Comparison of ENCODE assay signal across 9 cellular contexts in the genomic region with DNA sequence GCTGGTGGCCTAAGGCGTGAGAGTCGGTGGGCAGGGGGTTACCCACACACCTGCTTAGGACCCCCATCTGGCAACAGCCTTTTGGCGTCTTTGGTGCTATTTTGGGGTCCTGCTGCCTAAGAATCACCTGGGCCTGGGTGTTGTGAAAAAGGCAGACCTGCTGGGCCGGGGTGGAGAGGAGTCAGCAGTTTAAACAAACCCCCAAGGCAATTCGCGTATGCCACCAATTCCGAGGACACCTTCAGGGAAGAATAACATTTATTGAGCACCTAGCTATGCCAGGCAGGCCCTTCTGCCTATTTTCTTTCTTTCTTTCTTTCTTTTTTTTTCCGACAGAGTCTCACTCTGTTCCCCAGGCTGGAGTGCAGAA. TPM values are rescaled to one million over a fixed set of nuclear protein-coding genes. Genes with fewer than 3 reads are reported as not detected.
DNase-seq lines count a peak whose midpoint lies in the region; ATAC-seq, FAIRE-seq and TF ChIP-seq lines count a peak whose summit lies in the region.
"Had no signal": no experiment of that assay in that cellular context is flagged by ENCODE, and none has a peak within 500 bp of the region (broad histone marks: within the 10 kb centered on the region; RNA-seq: fewer than 3 reads in every experiment).

No MANE protein-coding gene starts in this region.

- no peak for TF ChIP-seq EP300 in A549 (IDR thresholded peaks at IDR 0.05)

- H3K4me1 Mint-ChIP-seq in naive thymus-derived CD4-positive, alpha-beta T cell: peaks cover 24 to 54% (median 45%) of the 10 kb centered on the region in 7 donors

- DNase-seq in A549 (ENCODE audit: low read depth in 1 of 2, low spot score in 1 of 2): peak in 1 of 2 experiments; percentile 57
- peak; percentile 80 for DNase-seq in NCI-H146 (lab: John Stamatoyannopoulos, UW)
- DNase-seq in coronary artery (ENCODE audit: low spot score): no peak
- no peak for DNase-seq in naive thymus-derived CD4-positive, alpha-beta T cell
- DNase-seq in SW 1271 (lab: John Stamatoyannopoulos, UW): no peak
- DNase-seq in activated CD4-positive, CD25-positive, alpha-beta regulatory T cell (lab: John Stamatoyannopoulos, UW): no peak
- no peak for DNase-seq in foreskin keratinocyte
- DNase-seq in COLO668 (lab: John Stamatoyannopoulos, UW; ENCODE audit: unreplicated experiment): no peak

- no peak for TF ChIP-seq RAD21 in A549 (conservative IDR thresholded peaks at IDR 0.05 in 1 of 2, IDR thresholded peaks at IDR 0.05 in 1 of 2)

- no peaks in the 10 kb centered on the region for H3K36me3 ChIP-seq in naive thymus-derived CD4-positive, alpha-beta T cell (ENCODE audit: control insufficient read depth in 2 of 3, insufficient read depth in 3 of 3, low read length in 3 of 3)
- H3K36me3 ChIP-seq: gastrocnemius medialis had no signal

- peak overlapping the region; percentile 87 to 92 for H3K27ac ChIP-seq in A549
- peak overlapping the region; percentile 73 to 84 for H3K27ac ChIP-seq in coronary artery
- peak overlapping the region; percentile 76 for H3K27ac ChIP-seq in naive thymus-derived CD4-positive, alpha-beta T cell (ENCODE audit: low read depth, low read length)
- H3K27ac ChIP-seq in foreskin keratinocyte: no peak overlapping the region

- TF ChIP-seq CTCF in A549 (IDR thresholded peaks at IDR 0.05) (no peak), coronary artery (IDR thresholded peaks at IDR 0.05) (no peak), foreskin keratinocyte (conservative IDR thresholded peaks at IDR 0.05) (no peak)

- POLR2A ChIA-PET in A549 (lab: Yijun Ruan, JAX): interaction anchor here (1.1 to 13.2 kb wide), 4 partner anchors 11 to 53 kb away, joined by 3 to 130 read pairs (median 8); partner anchors contain the start of gene TOB1
- POLR2A ChIA-PET in naive thymus-derived CD4-positive, alpha-beta T cell (lab: Charles Lee): interaction anchor here (1.2 to 34.4 kb wide), 5 partner anchors 11 to 61 kb away, joined by 3 to 828 read pairs (median 47); partner anchors contain the start of gene TOB1

- no peak overlapping the region for H3K4me3 ChIP-seq in A549
- H3K4me3 ChIP-seq in coronary artery: peak overlapping the region; percentile 43
- H3K4me3 ChIP-seq in naive thymus-derived CD4-positive, alpha-beta T cell (ENCODE audit: low read length): no peak overlapping the region
- H3K4me3 ChIP-seq: gastrocnemius medialis had no signal

- intact Hi-C loops in naive thymus-derived CD4-positive, alpha-beta T cell (cut with micrococcal nuclease): loop anchor here in 1 of 2 donors (1.0 kb wide), 1 partner anchor 11 kb away; no protein-coding TSS in a partner anchor

- FAIRE-seq in A549 (lab: Jason Lieb, UNC): no peak

- peak overlapping the region; percentile 89 to 98 (median 97) for H3K27ac Mint-ChIP-seq in naive thymus-derived CD4-positive, alpha-beta T cell

- H3K4me1 ChIP-seq in A549 (peaks cover 80% of the 10 kb centered on the region), foreskin keratinocyte (peaks cover 20% of the 10 kb centered on the region)
- H3K4me1 ChIP-seq in naive thymus-derived CD4-positive, alpha-beta T cell (ENCODE audit: control insufficient read depth in 2 of 2, insufficient read depth in 2 of 2, low read length in 2 of 2): peaks cover 22 to 38% of the 10 kb centered on the region in 2 donors

- H3K4me3 Mint-ChIP-seq in naive thymus-derived CD4-positive, alpha-beta T cell: peak overlapping the region in 5 of 10 donors; percentile 38 to 86 (median 79)

- TF ChIP-seq POLR2A in A549 (IDR thresholded peaks at IDR 0.05; ENCODE audit: low read length): no peak

- CTCF ChIA-PET in A549 (lab: Yijun Ruan, JAX): interaction anchor here (1.0 to 6.8 kb wide), 3 partner anchors 11 to 68 kb away, joined by 4 to 25 read pairs (median 12); no protein-coding TSS in a partner anchor
- CTCF ChIA-PET in naive thymus-derived CD4-positive, alpha-beta T cell (lab: Charles Lee): no interaction called here

- peak overlapping the region; percentile 84 for H3K4me2 ChIP-seq in A549

- 51% methylated on average over 8 of the region's 8 CpGs for WGBS in A549 (ENCODE audit: missing lambda C conversion rate)

- H3K9me3 Mint-ChIP-seq in naive thymus-derived CD4-positive, alpha-beta T cell: peaks cover 0 to 2% (median 0%) of the 10 kb centered on the region in 11 donors

- ATAC-seq in A549 (peak; percentile 5 to 9; a peak in 4 of 6 replicates), foreskin keratinocyte (no peak)
- no peak for ATAC-seq in naive thymus-derived CD4-positive, alpha-beta T cell
- ATAC-seq: gastrocnemius medialis had no signal

- H3K36me3 Mint-ChIP-seq in naive thymus-derived CD4-positive, alpha-beta T cell: no peaks in the 10 kb centered on the region

- H3K27me3 ChIP-seq in naive thymus-derived CD4-positive, alpha-beta T cell (ENCODE audit: control insufficient read depth in 2 of 2, insufficient read depth in 2 of 2, low read length in 2 of 2): no peaks in the 10 kb centered on the region
- H3K27me3 ChIP-seq in foreskin keratinocyte: no peaks in the 10 kb centered on the region
- H3K27me3 ChIP-seq: gastrocnemius medialis had no signal

- H3K27me3 Mint-ChIP-seq in naive thymus-derived CD4-positive, alpha-beta T cell: peaks cover 0 to 9% (median 0%) of the 10 kb centered on the region in 5 donors

- no peaks in the 10 kb centered on the region for H3K9me3 ChIP-seq in A549
- H3K9me3 ChIP-seq in naive thymus-derived CD4-positive, alpha-beta T cell (ENCODE audit: control insufficient read depth in 2 of 3, low read length in 3 of 3): no peaks in the 10 kb centered on the region
- H3K9me3 ChIP-seq: gastrocnemius medialis had no signal

TF ChIP-seq in A549, 52 proteins besides CTCF, POLR2A, EP300 and RAD21:
- no peak for TF ChIP-seq NR3C1 (IDR thresholded peaks at IDR 0.05)
- 0 out of 2 replicates have a peak, but pooled peaks have one; percentile 36 for TF ChIP-seq TFCP2L1 (CRISPR knock-in tag; IDR thresholded peaks at IDR 0.05)
- TF ChIP-seq, protein P1, sequence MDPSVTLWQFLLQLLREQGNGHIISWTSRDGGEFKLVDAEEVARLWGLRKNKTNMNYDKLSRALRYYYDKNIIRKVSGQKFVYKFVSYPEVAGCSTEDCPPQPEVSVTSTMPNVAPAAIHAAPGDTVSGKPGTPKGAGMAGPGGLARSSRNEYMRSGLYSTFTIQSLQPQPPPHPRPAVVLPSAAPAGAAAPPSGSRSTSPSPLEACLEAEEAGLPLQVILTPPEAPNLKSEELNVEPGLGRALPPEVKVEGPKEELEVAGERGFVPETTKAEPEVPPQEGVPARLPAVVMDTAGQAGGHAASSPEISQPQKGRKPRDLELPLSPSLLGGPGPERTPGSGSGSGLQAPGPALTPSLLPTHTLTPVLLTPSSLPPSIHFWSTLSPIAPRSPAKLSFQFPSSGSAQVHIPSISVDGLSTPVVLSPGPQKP (IDR thresholded peaks at IDR 0.05; ENCODE audit: low read depth, low read length): no peak
- TF ChIP-seq CBX8 (IDR thresholded peaks at IDR 0.05): no peak

RNA-seq across cellular contexts. Expression of gene TOB1, which starts 53.9 kb away (rescaled TPM):
- polyA plus RNA-seq in A549 (2011; rRNA removed) (101 and 133 TPM in 2 replicates), A549 (2017; fragmentation: RNase III; extraction: RNeasy Plus Mini Kit Qiagen cat#74134 plus additional on column Dnase treatment) (77.9 to 111 TPM (median 103 TPM) in 3 replicates), foreskin keratinocyte (31.7 and 35.3 TPM in 2 replicates)
- polyA plus RNA-seq in A549 (2012; cell fraction: cytosol; rRNA removed): 39.6 and 55.5 TPM in 2 replicates
- polyA plus RNA-seq in A549 (2012; cell fraction: nucleus; rRNA removed): 57.4 and 64.7 TPM in 2 replicates
- 172 and 195 TPM in 2 replicates for polyA minus RNA-seq in A549 (2011; rRNA and poly(A)+ RNA removed)
- total RNA-seq in naive thymus-derived CD4-positive, alpha-beta T cell: 100 to 1,000 TPM in 4 of 5 experiments, 10 to 100 TPM in 1; 51.5 to 261 (median 131) TPM
- 10 to 100 TPM; 27.9 to 33.7 TPM for polyA plus RNA-seq in naive thymus-derived CD4-positive, alpha-beta T cell
- total RNA-seq in foreskin keratinocyte: 45.2 and 49.1 TPM in 2 replicates

Comparison
In these comparisons a context has a peak if more than half of its experiments do, and no peak if none do; other contexts are left out.
1. ATAC-seq: peak in A549 (2 of 2); none in naive thymus-derived CD4-positive, alpha-beta T cell (single experiment) and foreskin keratinocyte (single experiment).